In genomic region chr10:68902382-68902781, GRCh38 we compare ENCODE assay signal across 9 cellular contexts. TPM values are rescaled to one million over a fixed set of nuclear protein-coding genes. Genes with fewer than 3 reads are reported as not detected.
DNase-seq lines count a peak whose midpoint lies in the region; ATAC-seq and TF ChIP-seq lines count a peak whose summit lies in the region.
"Had no signal": no experiment of that assay in that cellular context is flagged by ENCODE, and none has a peak within 500 bp of the region (broad histone marks: within the 10 kb centered on the region; RNA-seq: fewer than 3 reads in every experiment).

No MANE protein-coding gene starts in this region.

- H3K36me3 Mint-ChIP-seq in CD4-positive, alpha-beta T cell (ENCODE audit: low read depth): peaks cover 42% of the 10 kb centered on the region
- peaks cover 19% of the 10 kb centered on the region for H3K36me3 Mint-ChIP-seq in nephron (ENCODE audit: low read depth)

- no peaks in the 10 kb centered on the region for H3K9me3 ChIP-seq in CD4-positive, alpha-beta T cell (ENCODE audit: control insufficient read depth, low read length)
- no peaks in the 10 kb centered on the region for H3K9me3 ChIP-seq in KOPT-K1 (ENCODE audit: insufficient read depth, low read length, poor library complexity, severe bottlenecking)

- H3K4me3 ChIP-seq in cardiac fibroblast (replicated peaks in 1 of 2; ENCODE audit: low read depth in 2 of 2, low read length in 2 of 2): peak overlapping the region; percentile 89 to 96

- intact Hi-C loops in CD4-positive, alpha-beta T cell (cut with DNase I, micrococcal nuclease): loop anchor here (5.0 to 10.0 kb wide), 5 partner anchors 220 to 828 kb away; partner anchors contain the start of genes HNRNPH3 (in 2 of the 2), PBLD (in 2 of the 2), HERC4 (in 1 of the 2) and RUFY2 (in 1 of the 2)

- H3K27me3 Mint-ChIP-seq in CD4-positive, alpha-beta T cell: no peaks in the 10 kb centered on the region
- no peaks in the 10 kb centered on the region for H3K27me3 Mint-ChIP-seq in nephron (ENCODE audit: low read depth)

- H3K4me3 Mint-ChIP-seq in CD4-positive, alpha-beta T cell: peak overlapping the region; percentile 99
- H3K4me3 Mint-ChIP-seq in nephron: peak overlapping the region; percentile 98 to 99 (median 98)

- no peak for ATAC-seq in CD4-positive, alpha-beta T cell (ENCODE audit: poor library complexity)

- peaks cover 36% of the 10 kb centered on the region for H3K36me3 ChIP-seq in KOPT-K1 (ENCODE audit: insufficient read depth, low read length)

- no peaks in the 10 kb centered on the region for H3K9me3 Mint-ChIP-seq in CD4-positive, alpha-beta T cell
- H3K9me3 Mint-ChIP-seq in nephron: no peaks in the 10 kb centered on the region

- H3K27me3 ChIP-seq in CD4-positive, alpha-beta T cell (ENCODE audit: control insufficient read depth, insufficient read depth, low read length): no peaks in the 10 kb centered on the region

- no peak overlapping the region for H3K27ac ChIP-seq in CD4-positive, alpha-beta T cell (ENCODE audit: low read depth, low read length)
- H3K27ac ChIP-seq in KOPT-K1 (ENCODE audit: low read depth, low read length, poor library complexity, severe bottlenecking): peak overlapping the region; percentile 98

- peak overlapping the region; percentile 100 for H3K27ac Mint-ChIP-seq in CD4-positive, alpha-beta T cell
- peak overlapping the region; percentile 64 to 79 (median 66) for H3K27ac Mint-ChIP-seq in nephron

- POLR2A ChIA-PET in CD4-positive, alpha-beta T cell (lab: Charles Lee): interaction anchor here (0.6 to 3.0 kb wide), 2 partner anchors 54 to 545 kb away, joined by 4 to 24 read pairs; partner anchors contain the start of gene DDX21

- no peak for DNase-seq in CD4-positive, alpha-beta T cell
- DNase-seq in cardiac fibroblast (ENCODE audit: low read depth in 2 of 2): no peak
- no peak for DNase-seq in ecto neural progenitor cell (ENCODE audit: low spot score)
- DNase-seq in SW480 (ENCODE audit: low spot score): no peak
- DNase-seq in G401 (ENCODE audit: low spot score): no peak
- DNase-seq in cerebellum (ENCODE audit: low spot score): no peak
- DNase-seq: activated effector memory CD4-positive, alpha-beta T cell treated with Interleukin-2 at 50 U/mL for 16 hours had no signal

- peaks cover 69% of the 10 kb centered on the region for H3K4me1 Mint-ChIP-seq in CD4-positive, alpha-beta T cell (ENCODE audit: low read depth)
- H3K4me1 Mint-ChIP-seq in nephron: peaks cover 47% of the 10 kb centered on the region

- CTCF ChIA-PET in CD4-positive, alpha-beta T cell (lab: Charles Lee): interaction anchor here (0.7 to 1.6 kb wide), 2 partner anchors 53 to 155 kb away, joined by 3 read pairs; partner anchors contain the start of gene DDX21

- TF ChIP-seq CTCF in CD4-positive, alpha-beta T cell (IDR thresholded peaks at IDR 0.05): no peak
- no peak for TF ChIP-seq CTCF in cardiac fibroblast (IDR thresholded peaks at IDR 0.05; ENCODE audit: low read depth, low read length)
- TF ChIP-seq CTCF in nephron (IDR thresholded peaks at IDR 0.05; ENCODE audit: unreplicated experiment in 3 of 3): no peak

- in situ Hi-C loops in G401 (cut with HindIII; ENCODE audit: low sequenced_read_pairs): no loop called here

RNA-seq across cellular contexts. Expression of gene DDX50, which starts 1.3 kb away (rescaled TPM):
- 10 to 100 TPM; 46.8 to 47.5 TPM for total RNA-seq in CD4-positive, alpha-beta T cell
- total RNA-seq in G401 (2014; rRNA removed; shearing (Covaris generic)): 31.6 and 32.8 TPM in 2 replicates
- 32.3 TPM for total RNA-seq in cerebellum

RNA-seq across cellular contexts. Expression of gene DDX21, which starts 53.6 kb away (rescaled TPM):
- total RNA-seq in CD4-positive, alpha-beta T cell: 100 to 1,000 TPM; 120 to 121 TPM
- 51.8 and 80.4 TPM in 2 replicates for total RNA-seq in G401 (2014; rRNA removed; shearing (Covaris generic))
- total RNA-seq in cerebellum: 26.9 TPM
